8 cellular contexts compared by ENCODE assay signal in genomic region chr2:88055436-88056128, GRCh38. TPM values are rescaled to one million over a fixed set of nuclear protein-coding genes. Genes with fewer than 3 reads are reported as not detected.
A peak's percentile ranks its signal among the peaks of the same experiment; 100 is the strongest.
DNase-seq lines count a peak whose midpoint lies in the region; ATAC-seq lines count a peak whose summit lies in the region.

Gene KRCC1 (minus strand): TSS chr2:88055783. CDS start chr2:88028563, 27,220 bp downstream.

- peak within 1 kb of the TSS; percentile 92 for H3K27ac ChIP-seq in effector memory CD4-positive, alpha-beta T cell (ENCODE audit: insufficient read depth, low read length, poor library complexity, severe bottlenecking)

- H3K4me1 ChIP-seq in effector memory CD4-positive, alpha-beta T cell (ENCODE audit: control insufficient read depth, insufficient read depth, low read length, poor library complexity, severe bottlenecking), result peaks cover 9% of the 10 kb centered on the region

- POLR2A ChIA-PET in activated CD8-positive, alpha-beta memory T cell treated with anti-CD3 and anti-CD28 coated beads for 36 hours (lab: Charles Lee), result interaction anchor here (1.0 kb wide), 1 partner anchor 39 kb away, joined by 7 read pairs; the partner anchor contains the start of gene RNU2-63P

- CTCF ChIA-PET in activated CD8-positive, alpha-beta memory T cell treated with anti-CD3 and anti-CD28 coated beads for 36 hours (lab: Charles Lee), result no interaction called here

- H3K4me3 ChIP-seq in effector memory CD4-positive, alpha-beta T cell (ENCODE audit: insufficient read depth, low read depth, low read length, poor library complexity, severe bottlenecking), result peak within 1 kb of the TSS; percentile 84

- H3K36me3 ChIP-seq in effector memory CD4-positive, alpha-beta T cell (ENCODE audit: control insufficient read depth, insufficient read depth, low read length), result no peaks in the 10 kb centered on the region

- no peaks in the 10 kb centered on the region for H3K27me3 ChIP-seq in effector memory CD4-positive, alpha-beta T cell (replicated peaks; ENCODE audit: control insufficient read depth, insufficient read depth, low read length, poor library complexity, severe bottlenecking)

- DNase-seq in COR-L47 (lab: John Stamatoyannopoulos, UW) (peak; percentile 94), HT1080 (ENCODE audit: low read depth) (peak; percentile 93), NOMO-1 (lab: John Stamatoyannopoulos, UW; ENCODE audit: unreplicated experiment in 2 of 2) (peak; percentile 83 to 91), medulla oblongata (ENCODE audit: extremely low spot score) (peak; percentile 97)
- DNase-seq in effector memory CD4-positive, alpha-beta T cell, result peak; percentile 92 to 95 (median 93)
- peak; percentile 80 to 89 (median 87) for DNase-seq in stimulated activated CD4-positive, alpha-beta T cell treated with anti-CD3 and anti-CD28 coated beads, TNF-alpha, amount 100 ng/mL, for 48 hours (ENCODE audit: low read depth in 3 of 3)

- no peaks in the 10 kb centered on the region for H3K9me3 ChIP-seq in effector memory CD4-positive, alpha-beta T cell (ENCODE audit: control insufficient read depth, low read length)

- ATAC-seq in GM21367 (IDR thresholded peaks at IDR 0.05; ENCODE audit: unreplicated experiment), result peak; percentile 89

RNA-seq across cellular contexts. Expression of gene KRCC1, which starts in this region (rescaled TPM):
- 7.9 and 8.0 TPM in 2 replicates for total RNA-seq in HT1080 (2014; rRNA removed; shearing (Covaris generic))
- polyA plus RNA-seq in HT1080 (2015; cell fraction: cytosol; rRNA removed), result 12.1 and 16.5 TPM in 2 replicates
- polyA plus RNA-seq in HT1080 (2015; cell fraction: nucleus; rRNA removed), result 7.8 and 8.2 TPM in 2 replicates
- total RNA-seq in activated CD8-positive, alpha-beta memory T cell treated with anti-CD3 and anti-CD28 coated beads for 36 hours, result 10 to 100 TPM; 10.7 to 11.9 TPM

Comparison
In these comparisons a context has a peak if more than half of its experiments do, and no peak if none do; other contexts are left out.
1. Peak in every context shown above with its lines: DNase-seq, ATAC-seq, H3K4me3 ChIP-seq and H3K27ac ChIP-seq.